23 cellular contexts compared by ENCODE assay signal in the genomic region with DNA sequence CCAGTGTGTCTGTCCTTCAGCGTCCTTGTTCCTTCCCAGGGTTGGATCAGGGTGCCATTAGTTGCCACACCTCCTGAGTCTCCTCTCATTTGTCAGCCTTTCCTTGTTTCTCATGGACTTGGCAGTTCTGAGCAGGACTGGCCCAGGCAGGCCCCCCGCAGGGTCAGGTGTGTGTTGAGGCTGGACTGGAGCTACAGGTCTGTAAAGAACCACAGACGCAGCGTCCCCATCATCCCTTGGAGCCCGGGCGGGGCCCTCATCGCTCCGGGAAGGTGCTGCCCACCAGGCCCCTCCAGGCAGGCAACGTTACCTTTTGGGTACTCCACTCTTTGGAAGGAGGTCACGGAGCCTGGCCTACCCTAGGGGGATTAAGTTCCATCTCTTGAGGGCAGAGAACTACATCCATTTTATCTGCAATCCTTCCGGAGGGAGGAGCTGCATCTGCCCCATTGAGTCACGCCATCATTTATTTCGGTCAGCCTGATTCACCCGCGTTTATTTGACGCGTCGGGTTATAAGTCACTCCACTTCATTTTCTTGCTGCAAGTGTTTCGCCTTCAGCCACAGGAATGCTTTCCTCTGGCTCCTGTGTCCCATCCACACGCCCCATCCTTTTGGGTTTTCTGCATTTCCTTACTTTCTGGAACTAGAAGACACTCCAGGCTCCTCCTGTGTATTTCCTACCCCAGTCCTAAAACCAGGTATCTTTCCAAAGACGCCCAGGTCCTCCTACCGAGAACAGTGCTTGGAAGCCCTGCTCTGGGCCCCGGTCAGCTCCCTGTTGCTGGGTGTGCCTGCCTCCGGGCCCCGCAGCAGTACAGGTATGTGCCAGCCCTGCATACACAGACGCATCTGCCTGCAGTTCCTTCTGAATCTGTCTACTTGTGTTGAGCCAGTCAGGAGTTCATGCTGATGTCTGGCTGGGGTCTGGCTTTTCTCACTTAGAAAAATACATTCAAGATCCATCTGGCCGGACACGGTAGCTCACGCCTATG.
"Had no signal": no experiment of that assay in that cellular context is flagged by ENCODE, and none has a peak within 500 bp of the region (broad histone marks: within the 10 kb centered on the region; RNA-seq: fewer than 3 reads in every experiment).

No MANE protein-coding gene starts in this region.

- H3K4me3 ChIP-seq: colonic mucosa, esophagus muscularis mucosa, left ventricle myocardium inferior, lower lobe of right lung, psoas muscle, right lobe of liver, spleen, tibial artery had no signal

- H3K4me3 Mint-ChIP-seq: memory B cell; mesothelial cell of epicardium; natural killer cell; stimulated activated effector memory CD8-positive, alpha-beta T cell treated with anti-CD3 and anti-CD28 coated beads, Interleukin-12 subunit alpha, Interleukin-12 subunit beta, amount 100 ng/mL, for 72 hours; stimulated activated naive CD8-positive, alpha-beta T cell treated with anti-CD3 and anti-CD28 coated beads, Interleukin-15, Interleukin-2, amounts not matched to agents 100 ng/mL and 50 ng/mL, for 24 hours had no signal

- H3K9me3 ChIP-seq: colonic mucosa, esophagus muscularis mucosa, left ventricle myocardium inferior, lower lobe of right lung, psoas muscle, right lobe of liver, spleen, tibial artery had no signal

- H3K27ac Mint-ChIP-seq: memory B cell; mesothelial cell of epicardium; natural killer cell; stimulated activated effector memory CD8-positive, alpha-beta T cell treated with anti-CD3 and anti-CD28 coated beads, Interleukin-12 subunit alpha, Interleukin-12 subunit beta, amount 100 ng/mL, for 72 hours; stimulated activated naive CD8-positive, alpha-beta T cell treated with anti-CD3 and anti-CD28 coated beads, Interleukin-15, Interleukin-2, amounts not matched to agents 100 ng/mL and 50 ng/mL, for 24 hours had no signal

- H3K27ac ChIP-seq: colonic mucosa, esophagus muscularis mucosa, left ventricle myocardium inferior, lower lobe of right lung, parathyroid adenoma, psoas muscle, right lobe of liver, spleen, tibial artery had no signal

- H3K36me3 Mint-ChIP-seq: natural killer cell had no signal

- DNase-seq: caudate nucleus; colonic mucosa; dermis blood vessel endothelial cell; effector CD4-positive, alpha-beta T cell; kidney; left cardiac atrium; left ventricle myocardium inferior; lower lobe of right lung; natural killer cell; psoas muscle; retina; right lobe of liver; spleen; stimulated activated CD4-positive, alpha-beta T cell treated with anti-CD3 and anti-CD28 coated beads, Interleukin-15, amount 100 ng/mL, for 24 hours; stimulated activated CD4-positive, alpha-beta T cell treated with anti-CD3 and anti-CD28 coated beads, Interleukin-1b, Interleukin-23, amount 100 ng/mL, for 48 hours; stimulated activated CD8-positive, alpha-beta memory T cell treated with anti-CD3 and anti-CD28 coated beads, Interleukin-4, amount 100 ng/mL, for 48 hours; tibial artery had no signal

- H3K27me3 Mint-ChIP-seq: memory B cell; stimulated activated naive CD8-positive, alpha-beta T cell treated with anti-CD3 and anti-CD28 coated beads, Interleukin-15, Interleukin-2, amounts not matched to agents 100 ng/mL and 50 ng/mL, for 24 hours had no signal

- H3K27me3 ChIP-seq: colonic mucosa, esophagus muscularis mucosa, right lobe of liver, spleen, tibial artery had no signal

- H3K9me3 Mint-ChIP-seq: memory B cell; natural killer cell; stimulated activated effector memory CD8-positive, alpha-beta T cell treated with anti-CD3 and anti-CD28 coated beads, Interleukin-12 subunit alpha, Interleukin-12 subunit beta, amount 100 ng/mL, for 72 hours; stimulated activated naive CD8-positive, alpha-beta T cell treated with anti-CD3 and anti-CD28 coated beads, Interleukin-15, Interleukin-2, amounts not matched to agents 100 ng/mL and 50 ng/mL, for 24 hours had no signal

- H3K36me3 ChIP-seq: colonic mucosa, left ventricle myocardium inferior, lower lobe of right lung, right lobe of liver had no signal

- H2AFZ ChIP-seq: parathyroid adenoma had no signal

- H3K4me1 ChIP-seq: colonic mucosa, lower lobe of right lung, parathyroid adenoma, psoas muscle, right lobe of liver, tibial artery had no signal

- H3K79me2 ChIP-seq: parathyroid adenoma had no signal
